In the genomic region with DNA sequence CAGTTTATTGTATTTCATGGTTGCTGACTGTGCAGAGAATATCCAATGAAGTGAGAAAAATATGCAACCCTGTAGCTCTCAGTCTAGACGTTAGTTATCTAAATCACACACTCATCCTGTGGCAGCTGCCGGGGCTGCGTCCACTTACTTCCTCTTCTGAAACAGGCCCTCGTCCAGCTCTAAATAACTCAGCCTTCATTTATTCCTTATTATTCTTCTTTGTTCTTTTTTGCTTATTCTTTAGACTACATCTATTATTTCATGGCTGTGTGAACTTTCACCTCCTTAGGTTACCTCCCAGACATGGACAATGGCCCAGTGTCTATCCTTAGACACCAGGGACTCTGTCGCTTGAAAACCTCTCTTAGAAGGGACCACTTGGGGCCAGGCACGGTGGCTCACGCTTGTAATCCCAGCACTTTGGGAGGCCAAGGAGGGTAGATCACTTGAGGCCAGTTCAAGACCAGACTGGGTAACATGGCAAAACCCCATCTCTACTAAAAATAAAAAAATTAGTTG, we compare ENCODE assay signal across 1 cellular context.
TF ChIP-seq lines count a peak whose summit lies in the region.

No MANE protein-coding gene starts in this region.

TF ChIP-seq in K562, 482 proteins besides CTCF, POLR2A, EP300 and RAD21 (continued from another document and continues in another):
- TF ChIP-seq, protein P1, sequence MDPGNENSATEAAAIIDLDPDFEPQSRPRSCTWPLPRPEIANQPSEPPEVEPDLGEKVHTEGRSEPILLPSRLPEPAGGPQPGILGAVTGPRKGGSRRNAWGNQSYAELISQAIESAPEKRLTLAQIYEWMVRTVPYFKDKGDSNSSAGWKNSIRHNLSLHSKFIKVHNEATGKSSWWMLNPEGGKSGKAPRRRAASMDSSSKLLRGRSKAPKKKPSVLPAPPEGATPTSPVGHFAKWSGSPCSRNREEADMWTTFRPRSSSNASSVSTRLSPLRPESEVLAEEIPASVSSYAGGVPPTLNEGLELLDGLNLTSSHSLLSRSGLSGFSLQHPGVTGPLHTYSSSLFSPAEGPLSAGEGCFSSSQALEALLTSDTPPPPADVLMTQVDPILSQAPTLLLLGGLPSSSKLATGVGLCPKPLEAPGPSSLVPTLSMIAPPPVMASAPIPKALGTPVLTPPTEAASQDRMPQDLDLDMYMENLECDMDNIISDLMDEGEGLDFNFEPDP (CRISPR knock-in tag; IDR thresholded peaks at IDR 0.05): no peak
- TF ChIP-seq MTA2 (IDR thresholded peaks at IDR 0.05; ENCODE audit: low read depth) (peak; percentile 69), NCOA6 (IDR thresholded peaks at IDR 0.05) (no peak), SRSF3 (IDR thresholded peaks at IDR 0.05; ENCODE audit: insufficient read depth, low read length) (no peak), TBL1XR1 (IDR thresholded peaks at IDR 0.05; ENCODE audit: low read length in 2 of 2) (peak in 1 of 2 experiments; percentile 93; a peak in 2 of 4 replicates), HDAC3 (IDR thresholded peaks at IDR 0.05; ENCODE audit: borderline replicate concordance, partially characterized antibody) (peak; percentile 93), ZNF253 (CRISPR knock-in tag; conservative IDR thresholded peaks at IDR 0.05) (no peak), CBFA2T2 (conservative IDR thresholded peaks at IDR 0.05) (peak; percentile 81), SNIP1 (IDR thresholded peaks at IDR 0.05; ENCODE audit: low read depth) (no peak), ETV1 (tag; conservative IDR thresholded peaks at IDR 0.05; ENCODE audit: low read depth) (peak; percentile 87), ZNF165 (CRISPR knock-in tag; IDR thresholded peaks at IDR 0.05; ENCODE audit: borderline replicate concordance) (peak; percentile 62; the same call in 1 of the 2 replicates), MBD2 (IDR thresholded peaks at IDR 0.05; ENCODE audit: borderline replicate concordance, low read depth) (peak; percentile 46; the same call in 1 of the 2 replicates), KDM2B (CRISPR knock-in tag; IDR thresholded peaks at IDR 0.05) (no peak), ARHGAP35 (IDR thresholded peaks at IDR 0.05; ENCODE audit: partially characterized antibody) (no peak), STAT5B (CRISPR knock-in tag; IDR thresholded peaks at IDR 0.05) (no peak), PPARD (CRISPR knock-in tag; IDR thresholded peaks at IDR 0.05) (no peak), ARNT (IDR thresholded peaks at IDR 0.05) (no peak; a peak in 1 of 4 replicates), ZSCAN32 (CRISPR knock-in tag; IDR thresholded peaks at IDR 0.05) (no peak), HSF4 (CRISPR knock-in tag; IDR thresholded peaks at IDR 0.05; ENCODE audit: borderline replicate concordance) (no peak; the same call in 1 of the 2 replicates), TEAD1 (CRISPR knock-in tag; IDR thresholded peaks at IDR 0.05) (peak in 1 of 2 experiments; percentile 17; a peak in 1 of 4 replicates)
- TF ChIP-seq, protein P2, sequence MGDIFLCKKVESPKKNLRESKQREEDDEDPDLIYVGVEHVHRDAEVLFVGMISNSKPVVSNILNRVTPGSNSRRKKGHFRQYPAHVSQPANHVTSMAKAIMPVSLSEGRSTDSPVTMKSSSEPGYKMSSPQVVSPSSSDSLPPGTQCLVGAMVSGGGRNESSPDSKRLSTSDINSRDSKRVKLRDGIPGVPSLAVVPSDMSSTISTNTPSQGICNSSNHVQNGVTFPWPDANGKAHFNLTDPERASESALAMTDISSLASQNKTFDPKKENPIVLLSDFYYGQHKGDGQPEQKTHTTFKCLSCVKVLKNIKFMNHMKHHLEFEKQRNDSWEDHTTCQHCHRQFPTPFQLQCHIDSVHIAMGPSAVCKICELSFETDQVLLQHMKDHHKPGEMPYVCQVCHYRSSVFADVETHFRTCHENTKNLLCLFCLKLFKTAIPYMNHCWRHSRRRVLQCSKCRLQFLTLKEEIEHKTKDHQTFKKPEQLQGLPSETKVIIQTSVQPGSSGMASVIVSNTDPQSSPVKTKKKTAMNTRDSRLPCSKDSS (IDR thresholded peaks at IDR 0.05; ENCODE audit: low read depth, partially characterized antibody): no peak
- TF ChIP-seq, protein P3, sequence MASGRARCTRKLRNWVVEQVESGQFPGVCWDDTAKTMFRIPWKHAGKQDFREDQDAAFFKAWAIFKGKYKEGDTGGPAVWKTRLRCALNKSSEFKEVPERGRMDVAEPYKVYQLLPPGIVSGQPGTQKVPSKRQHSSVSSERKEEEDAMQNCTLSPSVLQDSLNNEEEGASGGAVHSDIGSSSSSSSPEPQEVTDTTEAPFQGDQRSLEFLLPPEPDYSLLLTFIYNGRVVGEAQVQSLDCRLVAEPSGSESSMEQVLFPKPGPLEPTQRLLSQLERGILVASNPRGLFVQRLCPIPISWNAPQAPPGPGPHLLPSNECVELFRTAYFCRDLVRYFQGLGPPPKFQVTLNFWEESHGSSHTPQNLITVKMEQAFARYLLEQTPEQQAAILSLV (tag; IDR thresholded peaks at IDR 0.05): no peak
- TF ChIP-seq, protein P4, sequence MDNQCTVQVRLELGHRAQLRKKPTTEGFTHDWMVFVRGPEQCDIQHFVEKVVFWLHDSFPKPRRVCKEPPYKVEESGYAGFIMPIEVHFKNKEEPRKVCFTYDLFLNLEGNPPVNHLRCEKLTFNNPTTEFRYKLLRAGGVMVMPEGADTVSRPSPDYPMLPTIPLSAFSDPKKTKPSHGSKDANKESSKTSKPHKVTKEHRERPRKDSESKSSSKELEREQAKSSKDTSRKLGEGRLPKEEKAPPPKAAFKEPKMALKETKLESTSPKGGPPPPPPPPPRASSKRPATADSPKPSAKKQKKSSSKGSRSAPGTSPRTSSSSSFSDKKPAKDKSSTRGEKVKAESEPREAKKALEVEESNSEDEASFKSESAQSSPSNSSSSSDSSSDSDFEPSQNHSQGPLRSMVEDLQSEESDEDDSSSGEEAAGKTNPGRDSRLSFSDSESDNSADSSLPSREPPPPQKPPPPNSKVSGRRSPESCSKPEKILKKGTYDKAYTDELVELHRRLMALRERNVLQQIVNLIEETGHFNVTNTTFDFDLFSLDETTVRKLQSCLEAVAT (IDR thresholded peaks at IDR 0.05): peak in 1 of 2 experiments; percentile 58; a peak in 1 of 4 replicates
- TF ChIP-seq, protein P5, sequence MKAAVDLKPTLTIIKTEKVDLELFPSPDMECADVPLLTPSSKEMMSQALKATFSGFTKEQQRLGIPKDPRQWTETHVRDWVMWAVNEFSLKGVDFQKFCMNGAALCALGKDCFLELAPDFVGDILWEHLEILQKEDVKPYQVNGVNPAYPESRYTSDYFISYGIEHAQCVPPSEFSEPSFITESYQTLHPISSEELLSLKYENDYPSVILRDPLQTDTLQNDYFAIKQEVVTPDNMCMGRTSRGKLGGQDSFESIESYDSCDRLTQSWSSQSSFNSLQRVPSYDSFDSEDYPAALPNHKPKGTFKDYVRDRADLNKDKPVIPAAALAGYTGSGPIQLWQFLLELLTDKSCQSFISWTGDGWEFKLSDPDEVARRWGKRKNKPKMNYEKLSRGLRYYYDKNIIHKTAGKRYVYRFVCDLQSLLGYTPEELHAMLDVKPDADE (conservative IDR thresholded peaks at IDR 0.05; ENCODE audit: control insufficient read depth, low read depth, low read length): no peak
- TF ChIP-seq, protein P6, sequence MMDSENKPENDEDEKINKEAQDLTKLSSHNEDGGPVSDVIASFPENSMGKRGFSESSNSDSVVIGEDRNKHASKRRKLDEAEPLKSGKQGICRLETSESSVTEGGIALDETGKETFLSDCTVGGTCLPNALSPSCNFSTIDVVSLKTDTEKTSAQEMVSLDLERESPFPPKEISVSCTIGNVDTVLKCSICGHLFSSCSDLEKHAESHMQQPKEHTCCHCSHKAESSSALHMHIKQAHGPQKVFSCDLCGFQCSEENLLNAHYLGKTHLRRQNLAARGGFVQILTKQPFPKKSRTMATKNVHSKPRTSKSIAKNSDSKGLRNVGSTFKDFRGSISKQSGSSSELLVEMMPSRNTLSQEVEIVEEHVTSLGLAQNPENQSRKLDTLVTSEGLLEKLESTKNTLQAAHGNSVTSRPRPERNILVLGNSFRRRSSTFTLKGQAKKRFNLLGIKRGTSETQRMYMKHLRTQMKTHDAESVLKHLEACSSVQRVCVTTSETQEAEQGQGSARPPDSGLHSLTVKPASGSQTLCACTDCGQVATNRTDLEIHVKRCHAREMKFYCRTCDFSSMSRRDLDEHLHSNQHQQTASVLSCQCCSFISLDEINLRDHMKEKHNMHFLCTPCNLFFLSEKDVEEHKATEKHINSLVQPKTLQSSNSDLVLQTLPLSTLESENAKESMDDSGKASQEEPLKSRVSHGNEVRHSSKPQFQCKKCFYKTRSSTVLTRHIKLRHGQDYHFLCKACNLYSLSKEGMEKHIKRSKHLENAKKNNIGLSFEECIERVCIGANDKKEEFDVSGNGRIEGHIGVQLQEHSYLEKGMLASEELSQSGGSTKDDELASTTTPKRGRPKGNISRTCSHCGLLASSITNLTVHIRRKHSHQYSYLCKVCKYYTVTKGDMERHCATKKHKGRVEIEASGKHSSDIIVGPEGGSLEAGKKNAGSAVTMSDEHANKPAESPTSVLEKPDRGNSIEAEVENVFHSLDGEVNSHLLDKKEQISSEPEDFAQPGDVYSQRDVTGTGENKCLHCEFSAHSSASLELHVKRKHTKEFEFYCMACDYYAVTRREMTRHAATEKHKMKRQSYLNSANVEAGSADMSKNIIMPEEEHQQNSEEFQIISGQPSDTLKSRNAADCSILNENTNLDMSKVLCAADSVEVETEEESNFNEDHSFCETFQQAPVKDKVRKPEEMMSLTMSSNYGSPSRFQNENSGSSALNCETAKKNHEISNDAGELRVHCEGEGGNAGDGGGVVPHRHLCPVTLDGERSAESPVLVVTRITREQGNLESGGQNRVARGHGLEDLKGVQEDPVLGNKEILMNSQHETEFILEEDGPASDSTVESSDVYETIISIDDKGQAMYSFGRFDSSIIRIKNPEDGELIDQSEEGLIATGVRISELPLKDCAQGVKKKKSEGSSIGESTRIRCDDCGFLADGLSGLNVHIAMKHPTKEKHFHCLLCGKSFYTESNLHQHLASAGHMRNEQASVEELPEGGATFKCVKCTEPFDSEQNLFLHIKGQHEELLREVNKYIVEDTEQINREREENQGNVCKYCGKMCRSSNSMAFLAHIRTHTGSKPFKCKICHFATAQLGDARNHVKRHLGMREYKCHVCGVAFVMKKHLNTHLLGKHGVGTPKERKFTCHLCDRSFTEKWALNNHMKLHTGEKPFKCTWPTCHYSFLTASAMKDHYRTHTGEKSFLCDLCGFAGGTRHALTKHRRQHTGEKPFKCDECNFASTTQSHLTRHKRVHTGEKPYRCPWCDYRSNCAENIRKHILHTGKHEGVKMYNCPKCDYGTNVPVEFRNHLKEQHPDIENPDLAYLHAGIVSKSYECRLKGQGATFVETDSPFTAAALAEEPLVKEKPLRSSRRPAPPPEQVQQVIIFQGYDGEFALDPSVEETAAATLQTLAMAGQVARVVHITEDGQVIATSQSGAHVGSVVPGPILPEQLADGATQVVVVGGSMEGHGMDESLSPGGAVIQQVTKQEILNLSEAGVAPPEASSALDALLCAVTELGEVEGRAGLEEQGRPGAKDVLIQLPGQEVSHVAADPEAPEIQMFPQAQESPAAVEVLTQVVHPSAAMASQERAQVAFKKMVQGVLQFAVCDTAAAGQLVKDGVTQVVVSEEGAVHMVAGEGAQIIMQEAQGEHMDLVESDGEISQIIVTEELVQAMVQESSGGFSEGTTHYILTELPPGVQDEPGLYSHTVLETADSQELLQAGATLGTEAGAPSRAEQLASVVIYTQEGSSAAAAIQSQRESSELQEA (IDR thresholded peaks at IDR 0.05; ENCODE audit: low read depth): no peak
- TF ChIP-seq, protein P7, sequence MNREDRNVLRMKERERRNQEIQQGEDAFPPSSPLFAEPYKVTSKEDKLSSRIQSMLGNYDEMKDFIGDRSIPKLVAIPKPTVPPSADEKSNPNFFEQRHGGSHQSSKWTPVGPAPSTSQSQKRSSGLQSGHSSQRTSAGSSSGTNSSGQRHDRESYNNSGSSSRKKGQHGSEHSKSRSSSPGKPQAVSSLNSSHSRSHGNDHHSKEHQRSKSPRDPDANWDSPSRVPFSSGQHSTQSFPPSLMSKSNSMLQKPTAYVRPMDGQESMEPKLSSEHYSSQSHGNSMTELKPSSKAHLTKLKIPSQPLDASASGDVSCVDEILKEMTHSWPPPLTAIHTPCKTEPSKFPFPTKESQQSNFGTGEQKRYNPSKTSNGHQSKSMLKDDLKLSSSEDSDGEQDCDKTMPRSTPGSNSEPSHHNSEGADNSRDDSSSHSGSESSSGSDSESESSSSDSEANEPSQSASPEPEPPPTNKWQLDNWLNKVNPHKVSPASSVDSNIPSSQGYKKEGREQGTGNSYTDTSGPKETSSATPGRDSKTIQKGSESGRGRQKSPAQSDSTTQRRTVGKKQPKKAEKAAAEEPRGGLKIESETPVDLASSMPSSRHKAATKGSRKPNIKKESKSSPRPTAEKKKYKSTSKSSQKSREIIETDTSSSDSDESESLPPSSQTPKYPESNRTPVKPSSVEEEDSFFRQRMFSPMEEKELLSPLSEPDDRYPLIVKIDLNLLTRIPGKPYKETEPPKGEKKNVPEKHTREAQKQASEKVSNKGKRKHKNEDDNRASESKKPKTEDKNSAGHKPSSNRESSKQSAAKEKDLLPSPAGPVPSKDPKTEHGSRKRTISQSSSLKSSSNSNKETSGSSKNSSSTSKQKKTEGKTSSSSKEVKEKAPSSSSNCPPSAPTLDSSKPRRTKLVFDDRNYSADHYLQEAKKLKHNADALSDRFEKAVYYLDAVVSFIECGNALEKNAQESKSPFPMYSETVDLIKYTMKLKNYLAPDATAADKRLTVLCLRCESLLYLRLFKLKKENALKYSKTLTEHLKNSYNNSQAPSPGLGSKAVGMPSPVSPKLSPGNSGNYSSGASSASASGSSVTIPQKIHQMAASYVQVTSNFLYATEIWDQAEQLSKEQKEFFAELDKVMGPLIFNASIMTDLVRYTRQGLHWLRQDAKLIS (CRISPR knock-in tag; IDR thresholded peaks at IDR 0.05): no peak; the same call in 1 of the 2 replicates
- TF ChIP-seq, protein P8, sequence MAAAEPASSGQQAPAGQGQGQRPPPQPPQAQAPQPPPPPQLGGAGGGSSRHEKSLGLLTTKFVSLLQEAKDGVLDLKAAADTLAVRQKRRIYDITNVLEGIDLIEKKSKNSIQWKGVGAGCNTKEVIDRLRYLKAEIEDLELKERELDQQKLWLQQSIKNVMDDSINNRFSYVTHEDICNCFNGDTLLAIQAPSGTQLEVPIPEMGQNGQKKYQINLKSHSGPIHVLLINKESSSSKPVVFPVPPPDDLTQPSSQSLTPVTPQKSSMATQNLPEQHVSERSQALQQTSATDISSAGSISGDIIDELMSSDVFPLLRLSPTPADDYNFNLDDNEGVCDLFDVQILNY (CRISPR knock-in tag; IDR thresholded peaks at IDR 0.05): no peak
- TF ChIP-seq, protein P9, sequence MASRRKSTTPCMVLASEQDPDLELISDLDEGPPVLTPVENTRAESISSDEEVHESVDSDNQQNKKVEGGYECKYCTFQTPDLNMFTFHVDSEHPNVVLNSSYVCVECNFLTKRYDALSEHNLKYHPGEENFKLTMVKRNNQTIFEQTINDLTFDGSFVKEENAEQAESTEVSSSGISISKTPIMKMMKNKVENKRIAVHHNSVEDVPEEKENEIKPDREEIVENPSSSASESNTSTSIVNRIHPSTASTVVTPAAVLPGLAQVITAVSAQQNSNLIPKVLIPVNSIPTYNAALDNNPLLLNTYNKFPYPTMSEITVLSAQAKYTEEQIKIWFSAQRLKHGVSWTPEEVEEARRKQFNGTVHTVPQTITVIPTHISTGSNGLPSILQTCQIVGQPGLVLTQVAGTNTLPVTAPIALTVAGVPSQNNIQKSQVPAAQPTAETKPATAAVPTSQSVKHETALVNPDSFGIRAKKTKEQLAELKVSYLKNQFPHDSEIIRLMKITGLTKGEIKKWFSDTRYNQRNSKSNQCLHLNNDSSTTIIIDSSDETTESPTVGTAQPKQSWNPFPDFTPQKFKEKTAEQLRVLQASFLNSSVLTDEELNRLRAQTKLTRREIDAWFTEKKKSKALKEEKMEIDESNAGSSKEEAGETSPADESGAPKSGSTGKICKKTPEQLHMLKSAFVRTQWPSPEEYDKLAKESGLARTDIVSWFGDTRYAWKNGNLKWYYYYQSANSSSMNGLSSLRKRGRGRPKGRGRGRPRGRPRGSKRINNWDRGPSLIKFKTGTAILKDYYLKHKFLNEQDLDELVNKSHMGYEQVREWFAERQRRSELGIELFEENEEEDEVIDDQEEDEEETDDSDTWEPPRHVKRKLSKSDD (conservative IDR thresholded peaks at IDR 0.05; ENCODE audit: low read length): no peak
